8 cellular contexts compared by ENCODE assay signal in the genomic region with DNA sequence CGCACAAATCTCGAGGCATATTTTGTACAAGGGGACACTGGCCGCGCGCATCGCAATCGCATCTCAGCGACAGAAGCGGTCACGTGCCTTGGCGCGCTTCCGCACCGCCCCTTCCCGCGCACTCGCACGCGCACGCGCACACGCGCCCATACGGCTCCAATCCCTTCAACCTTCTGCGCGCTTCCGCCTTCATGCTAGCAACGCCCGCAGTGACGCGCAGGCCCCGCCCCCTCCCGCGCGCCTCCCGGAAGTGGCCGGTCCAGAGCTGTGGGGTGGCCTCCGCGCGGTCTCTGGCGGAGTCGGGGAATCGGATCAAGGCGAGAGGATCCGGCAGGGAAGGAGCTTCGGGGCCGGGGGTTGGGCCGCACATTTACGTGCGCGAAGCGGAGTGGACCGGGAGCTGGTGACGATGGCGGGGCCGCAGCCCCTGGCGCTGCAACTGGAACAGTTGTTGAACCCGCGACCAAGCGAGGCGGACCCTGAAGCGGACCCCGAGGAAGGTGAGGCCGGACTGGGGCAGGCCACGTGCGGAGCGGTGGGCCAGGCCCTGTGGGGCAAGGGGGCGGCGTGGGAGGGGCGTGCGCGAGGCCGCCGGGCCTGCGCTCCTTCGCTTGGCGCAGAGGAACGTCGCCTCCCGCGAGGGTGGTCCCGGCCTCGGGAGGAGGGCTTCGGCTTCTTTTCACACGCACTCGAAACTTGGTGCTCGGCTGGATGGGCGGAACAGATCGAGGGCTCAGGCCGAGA. TPM values are rescaled to one million over a fixed set of nuclear protein-coding genes. Genes with fewer than 3 reads are reported as not detected.
DNase-seq lines count a peak whose midpoint lies in the region; ATAC-seq lines count a peak whose summit lies in the region.

A gene with protein sequence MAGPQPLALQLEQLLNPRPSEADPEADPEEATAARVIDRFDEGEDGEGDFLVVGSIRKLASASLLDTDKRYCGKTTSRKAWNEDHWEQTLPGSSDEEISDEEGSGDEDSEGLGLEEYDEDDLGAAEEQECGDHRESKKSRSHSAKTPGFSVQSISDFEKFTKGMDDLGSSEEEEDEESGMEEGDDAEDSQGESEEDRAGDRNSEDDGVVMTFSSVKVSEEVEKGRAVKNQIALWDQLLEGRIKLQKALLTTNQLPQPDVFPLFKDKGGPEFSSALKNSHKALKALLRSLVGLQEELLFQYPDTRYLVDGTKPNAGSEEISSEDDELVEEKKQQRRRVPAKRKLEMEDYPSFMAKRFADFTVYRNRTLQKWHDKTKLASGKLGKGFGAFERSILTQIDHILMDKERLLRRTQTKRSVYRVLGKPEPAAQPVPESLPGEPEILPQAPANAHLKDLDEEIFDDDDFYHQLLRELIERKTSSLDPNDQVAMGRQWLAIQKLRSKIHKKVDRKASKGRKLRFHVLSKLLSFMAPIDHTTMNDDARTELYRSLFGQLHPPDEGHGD (plus strand): TSS at position 238 of the 744 bp plus-strand sequence. CDS start 172 bp downstream, at position 410.

- peak; percentile 92 for ATAC-seq in GM21360 (IDR thresholded peaks at IDR 0.05; ENCODE audit: unreplicated experiment)

- peak; percentile 93 for DNase-seq in COLO668 (lab: John Stamatoyannopoulos, UW; ENCODE audit: unreplicated experiment)
- DNase-seq in HT-29 (ENCODE audit: low spot score): peak; percentile 99
- peak; percentile 96 for DNase-seq in NK-92 treated with Interleukin-12 subunit alpha and Interleukin-12 subunit beta, amount 100 ng/mL, for 24 hours (lab: John Stamatoyannopoulos, UW)
- peak; percentile 98 for DNase-seq in activated CD8-positive, alpha-beta memory T cell treated with anti-CD3 and anti-CD28 coated beads for 24 hours
- DNase-seq in effector CD4-positive, alpha-beta T cell: peak; percentile 93
- DNase-seq in medulla oblongata (ENCODE audit: extremely low spot score): peak; percentile 97
- peak; percentile 92 to 95 (median 94) for DNase-seq in stimulated activated CD4-positive, alpha-beta T cell treated with anti-CD3 and anti-CD28 coated beads, TNF-alpha, amount 100 ng/mL, for 48 hours (ENCODE audit: low read depth in 3 of 3)

RNA-seq across cellular contexts. Expression of the gene that starts here (rescaled TPM):
- 65.6 and 92.3 TPM in 2 replicates for total RNA-seq in HT-29 (2014; rRNA removed; shearing (Covaris generic))

Comparison
In these comparisons a context has a peak if more than half of its experiments do, and no peak if none do; other contexts are left out.
1. Peak in every context shown above with its lines: DNase-seq and ATAC-seq.